In genomic region chr14:37186865-37187264, GRCh38 we compare ENCODE assay signal across 8 cellular contexts. TPM values are rescaled to one million over a fixed set of nuclear protein-coding genes. Genes with fewer than 3 reads are reported as not detected.
"Had no signal": no experiment of that assay in that cellular context is flagged by ENCODE, and none has a peak within 500 bp of the region (broad histone marks: within the 10 kb centered on the region; RNA-seq: fewer than 3 reads in every experiment).

No MANE protein-coding gene starts in this region.

- ATAC-seq: GM12878 had no signal

- FAIRE-seq: G401.6, GM12878, GM12891, GM12892, GM18507, GM19239 had no signal

- DNase-seq: GDM1, GF-D8 had no signal

- H3K4me3 ChIP-seq: GM12878 had no signal

RNA-seq across cellular contexts. Expression of gene MIPOL1, which starts 10.9 kb away (rescaled TPM):
- total RNA-seq: GM12878 had no signal
